Comparison of ENCODE assay signal across 23 cellular contexts in genomic region chr2:143001521-143001920, GRCh38.
DNase-seq lines count a peak whose midpoint lies in the region; ATAC-seq, FAIRE-seq and TF ChIP-seq lines count a peak whose summit lies in the region.
"Had no signal": no experiment of that assay in that cellular context is flagged by ENCODE, and none has a peak within 500 bp of the region (broad histone marks: within the 10 kb centered on the region; RNA-seq: fewer than 3 reads in every experiment).

No MANE protein-coding gene starts in this region.

- H3K4me1 ChIP-seq in astrocyte (ENCODE audit: insufficient read depth, low read length) (no peaks in the 10 kb centered on the region), thyroid gland (no peaks in the 10 kb centered on the region)
- H3K4me1 ChIP-seq: Caco-2, Peyer's patch had no signal

- H3K27ac Mint-ChIP-seq in astrocyte (ENCODE audit: unreplicated experiment), result no peak overlapping the region
- H3K27ac Mint-ChIP-seq in memory B cell, result peak overlapping the region; percentile 41
- H3K27ac Mint-ChIP-seq: B cell; CD8-positive, alpha-beta T cell; GM23338 had no signal

- DNase-seq in OCI-M1 (lab: John Stamatoyannopoulos, UW) (peak; percentile 81), astrocyte (ENCODE audit: low read depth) (peak; percentile 9), memory B cell (ENCODE audit: low spot score in 2 of 2) (no peak), thyroid gland (no peak), HuH-7.5 (ENCODE audit: low spot score) (no peak), NCI-H345 treated with DMSO at 0.1 percent for 48 hours (lab: John Stamatoyannopoulos, UW; ENCODE audit: unreplicated experiment) (no peak)
- DNase-seq: Caco-2; CD8-positive, alpha-beta T cell; GDM1; HCEC 1CT; Kasumi-1; MG63; NCI-H1694; NCI-H2029 treated with DMSO at 0.1 percent for 48 hours; NCI-H526 treated with DMSO at 0.1 percent for 48 hours; Peyer's patch; SIG-M5 had no signal

- H3K9me3 Mint-ChIP-seq in astrocyte (ENCODE audit: unreplicated experiment) (peaks cover 3% of the 10 kb centered on the region), memory B cell (no peaks in the 10 kb centered on the region)
- H3K9me3 Mint-ChIP-seq: CD8-positive, alpha-beta T cell had no signal

- H3K79me2 ChIP-seq in astrocyte (ENCODE audit: insufficient read depth, low read length), result no peaks in the 10 kb centered on the region

- no peak for FAIRE-seq in astrocyte (lab: Jason Lieb, UNC)
- FAIRE-seq: GM12878 had no signal

- no peaks in the 10 kb centered on the region for H3K9me3 ChIP-seq in astrocyte (ENCODE audit: insufficient read depth, low read depth, low read length)
- no peaks in the 10 kb centered on the region for H3K9me3 ChIP-seq in thyroid gland
- H3K9me3 ChIP-seq: Caco-2, MG63, Peyer's patch had no signal

- no peak for TF ChIP-seq POLR2A in thyroid gland (IDR thresholded peaks at IDR 0.05)

- no peaks in the 10 kb centered on the region for H4K20me1 ChIP-seq in astrocyte (ENCODE audit: insufficient read depth, low read length)

- intact Hi-C loops in thyroid gland (cut with DNase I), result no loop called here

- no peak overlapping the region for H3K9ac ChIP-seq in astrocyte (ENCODE audit: low read length)

- no peaks in the 10 kb centered on the region for H3K36me3 Mint-ChIP-seq in astrocyte (ENCODE audit: low read depth, unreplicated experiment)
- H3K36me3 Mint-ChIP-seq in memory B cell, result peaks cover 26% of the 10 kb centered on the region
- H3K36me3 Mint-ChIP-seq: CD8-positive, alpha-beta T cell had no signal

- H3K27ac ChIP-seq in astrocyte (ENCODE audit: low read depth, low read length) (no peak overlapping the region), thyroid gland (no peak overlapping the region)
- H3K27ac ChIP-seq: C4-2B, Peyer's patch, SK-N-MC had no signal

- WGBS in thyroid gland, 2 donors, result 89 to 94% methylated on average over 1 of the region's 1 CpG

- no peak overlapping the region for H3K4me3 ChIP-seq in astrocyte (ENCODE audit: insufficient read depth, low read depth, low read length)
- no peak overlapping the region for H3K4me3 ChIP-seq in thyroid gland (replicated peaks in 1 of 3)
- H3K4me3 ChIP-seq: GM12878, GM23338, MG63, Peyer's patch, SK-N-MC had no signal

- no peak overlapping the region for H2AFZ ChIP-seq in astrocyte (ENCODE audit: low read depth, low read length)
- H2AFZ ChIP-seq: GM23338 had no signal

- H3K27me3 ChIP-seq in astrocyte (ENCODE audit: insufficient read depth, low read length), result no peaks in the 10 kb centered on the region
- H3K27me3 ChIP-seq in thyroid gland, result no peaks in the 10 kb centered on the region
- H3K27me3 ChIP-seq: Peyer's patch had no signal

- H3K36me3 ChIP-seq in astrocyte (ENCODE audit: insufficient read depth, low read length) (no peaks in the 10 kb centered on the region), thyroid gland (no peaks in the 10 kb centered on the region)
- H3K36me3 ChIP-seq: MG63, Peyer's patch had no signal

- ATAC-seq in memory B cell (ENCODE audit: low read depth), result no peak
- no peak for ATAC-seq in HG02981 (IDR thresholded peaks at IDR 0.05; ENCODE audit: unreplicated experiment)
- ATAC-seq: CD8-positive, alpha-beta T cell; GM12878; GM23338 had no signal

- H3K4me1 Mint-ChIP-seq in astrocyte (ENCODE audit: low read depth, unreplicated experiment) (no peaks in the 10 kb centered on the region), memory B cell (no peaks in the 10 kb centered on the region)
- H3K4me1 Mint-ChIP-seq: B cell, GM23338 had no signal

- no peak overlapping the region for H3K4me2 ChIP-seq in astrocyte (ENCODE audit: low read length)
- H3K4me2 ChIP-seq: GM23338 had no signal

- H3K4me3 Mint-ChIP-seq in astrocyte (ENCODE audit: unreplicated experiment) (no peak overlapping the region), memory B cell (no peak overlapping the region)
- H3K4me3 Mint-ChIP-seq: B cell; CD8-positive, alpha-beta T cell; GM23338 had no signal

- H3K27me3 Mint-ChIP-seq in astrocyte (ENCODE audit: low read depth, unreplicated experiment), result no peaks in the 10 kb centered on the region
- H3K27me3 Mint-ChIP-seq in memory B cell, result no peaks in the 10 kb centered on the region
- H3K27me3 Mint-ChIP-seq: B cell had no signal

- TF ChIP-seq CTCF in astrocyte (IDR thresholded peaks at IDR 0.05; ENCODE audit: insufficient read depth, low read depth, low read length) (no peak), thyroid gland (IDR thresholded peaks at IDR 0.05) (no peak)

Comparison
In these comparisons a context has a peak if more than half of its experiments do, and no peak if none do; other contexts are left out.
1. DNase-seq: peak in OCI-M1 (single experiment) and astrocyte (single experiment); none in memory B cell (0 of 2), thyroid gland (0 of 2), HuH-7.5 (single experiment) and NCI-H345 treated with DMSO at 0.1 percent for 48 hours (single experiment).